Comparison of ENCODE assay signal across 18 cellular contexts in genomic region chr22:23778576-23778900, GRCh38. TPM values are rescaled to one million over a fixed set of nuclear protein-coding genes. Genes with fewer than 3 reads are reported as not detected.
DNase-seq lines count a peak whose midpoint lies in the region; TF ChIP-seq lines count a peak whose summit lies in the region.
"Had no signal": no experiment of that assay in that cellular context is flagged by ENCODE, and none has a peak within 500 bp of the region (broad histone marks: within the 10 kb centered on the region; RNA-seq: fewer than 3 reads in every experiment).

No MANE protein-coding gene starts in this region.

- no peak overlapping the region for H2BK15ac ChIP-seq in mesenchymal stem cell (ENCODE audit: low read depth, poor library complexity, severe bottlenecking)

- intact Hi-C loops in sigmoid colon (cut with DNase I) = no loop called here

- TF ChIP-seq POLR2A in sigmoid colon (IDR thresholded peaks at IDR 0.05) = no peak

- H3K9me2 ChIP-seq in hepatocyte (replicated peaks; ENCODE audit: insufficient read depth) = no peaks in the 10 kb centered on the region

- TF ChIP-seq EP300 in sigmoid colon (IDR thresholded peaks at IDR 0.05) = no peak

- H3K36me3 ChIP-seq in HUES6 (ENCODE audit: control insufficient read depth, insufficient read depth, low read length) = no peaks in the 10 kb centered on the region
- H3K36me3 ChIP-seq in hepatocyte (replicated peaks; ENCODE audit: insufficient read depth, low read depth) = no peaks in the 10 kb centered on the region
- peaks cover 0 to 15% of the 10 kb centered on the region in 2 experiments for H3K36me3 ChIP-seq in mesenchymal stem cell (ENCODE audit: control insufficient read depth in 1 of 2, insufficient read depth in 2 of 2, low read depth in 1 of 2, low read length in 2 of 2)
- no peaks in the 10 kb centered on the region for H3K36me3 ChIP-seq in sigmoid colon

- no peak overlapping the region for H3K27ac ChIP-seq in HUES6 (ENCODE audit: low read depth, low read length)
- H3K27ac ChIP-seq in hepatocyte = no peak overlapping the region
- no peak overlapping the region for H3K27ac ChIP-seq in mesenchymal stem cell (ENCODE audit: low read length, poor library complexity, severe bottlenecking)
- peak overlapping the region in 3 of 4 donors; percentile 70 to 76 (median 72) for H3K27ac ChIP-seq in sigmoid colon
- H3K27ac ChIP-seq: HL-60 had no signal

- H3K9ac ChIP-seq in HUES6 (ENCODE audit: low read length) (peak overlapping the region; percentile 35), mesenchymal stem cell (ENCODE audit: low read length) (no peak overlapping the region)

- no peaks in the 10 kb centered on the region for H4K20me1 ChIP-seq in hepatocyte (ENCODE audit: insufficient read depth, poor library complexity, severe bottlenecking)

- H2AFZ ChIP-seq in hepatocyte (no peak overlapping the region), mesenchymal stem cell (ENCODE audit: low read depth, low read length) (no peak overlapping the region)

- H3K9me3 ChIP-seq in HUES6 (ENCODE audit: control insufficient read depth, insufficient read depth, low read depth, low read length) (no peaks in the 10 kb centered on the region), hepatocyte (ENCODE audit: low read depth) (no peaks in the 10 kb centered on the region), mesenchymal stem cell (ENCODE audit: control insufficient read depth, low read length) (no peaks in the 10 kb centered on the region), sigmoid colon (no peaks in the 10 kb centered on the region)

- TF ChIP-seq CTCF in hepatocyte (IDR thresholded peaks at IDR 0.05; ENCODE audit: poor library complexity) (no peak), sigmoid colon (IDR thresholded peaks at IDR 0.05) (no peak)

- 78% methylated on average over 3 of the region's 3 CpGs for WGBS in hepatocyte (ENCODE audit: low lambda C conversion rate, missing lambda C conversion rate)
- WGBS in mesenchymal stem cell = 75% methylated on average over 3 of the region's 3 CpGs
- 81 to 86% methylated on average over 3 of the region's 3 CpGs for WGBS in sigmoid colon, 2 donors

- no peak overlapping the region for H3K14ac ChIP-seq in mesenchymal stem cell (ENCODE audit: low read length in 2 of 2)

- DNase-seq in hepatocyte (ENCODE audit: low spot score) (peak; percentile 44), mesenchymal stem cell (no peak), sigmoid colon (no peak), DMS79 treated with DMSO at 0.1 percent for 48 hours (lab: John Stamatoyannopoulos, UW) (no peak), NCI-H1436 (lab: John Stamatoyannopoulos, UW) (no peak), SKM-1 treated with dmso at 0.1 percent for 144 hours (lab: John Stamatoyannopoulos, UW; ENCODE audit: unreplicated experiment) (no peak), NCI-H524 (lab: John Stamatoyannopoulos, UW) (no peak)
- DNase-seq: ACHN; C1 segment of cervical spinal cord; Calu3; CD4-positive, alpha-beta T cell; DMS 273 treated with DMSO at 0.1 percent for 48 hours; DND-41; GDM1 had no signal

- H3K4me1 ChIP-seq in HUES6 (ENCODE audit: control insufficient read depth, insufficient read depth, low read length) = peaks cover 12% of the 10 kb centered on the region; the same call in 1 of the 2 replicates
- H3K4me1 ChIP-seq in hepatocyte (ENCODE audit: insufficient read depth) = peaks cover 37% of the 10 kb centered on the region
- peaks cover 40% of the 10 kb centered on the region for H3K4me1 ChIP-seq in mesenchymal stem cell (ENCODE audit: control insufficient read depth, insufficient read depth, low read depth, low read length)
- H3K4me1 ChIP-seq in sigmoid colon = peaks cover 0 to 32% (median 29%) of the 10 kb centered on the region in 4 donors

- peaks cover 4% of the 10 kb centered on the region for H3K79me2 ChIP-seq in hepatocyte

- H3K4ac ChIP-seq in mesenchymal stem cell (ENCODE audit: low read depth in 1 of 2, low read length in 2 of 2) = no peak overlapping the region

- H3K27me3 ChIP-seq in HUES6 (ENCODE audit: control insufficient read depth, insufficient read depth, low read length) = peaks cover 22% of the 10 kb centered on the region
- H3K27me3 ChIP-seq in hepatocyte = no peaks in the 10 kb centered on the region
- H3K27me3 ChIP-seq in mesenchymal stem cell (ENCODE audit: control insufficient read depth in 1 of 2, insufficient read depth in 1 of 2, low read length in 2 of 2) = peaks cover 0 to 4% of the 10 kb centered on the region in 2 experiments
- H3K27me3 ChIP-seq in sigmoid colon = no peaks in the 10 kb centered on the region

- no peaks in the 10 kb centered on the region for H3K79me1 ChIP-seq in mesenchymal stem cell (replicated peaks; ENCODE audit: low read length, poor library complexity, severe bottlenecking)

- peak overlapping the region; percentile 13 for H2AK5ac ChIP-seq in mesenchymal stem cell (ENCODE audit: low read length, severe bottlenecking)

- peak overlapping the region in 1 of 2 experiments; percentile 59 for H3K18ac ChIP-seq in mesenchymal stem cell (ENCODE audit: low read depth in 1 of 2, low read length in 2 of 2)

- no peak overlapping the region for H2BK120ac ChIP-seq in mesenchymal stem cell (ENCODE audit: low read depth, low read length)

- H2BK5ac ChIP-seq in mesenchymal stem cell (ENCODE audit: low read depth, low read length, poor library complexity, severe bottlenecking) = no peak overlapping the region

- no peak overlapping the region for H3K4me3 ChIP-seq in HUES6 (ENCODE audit: low read depth, low read length)
- no peak overlapping the region for H3K4me3 ChIP-seq in hepatocyte
- H3K4me3 ChIP-seq in mesenchymal stem cell (ENCODE audit: insufficient read depth in 1 of 2, low read depth in 1 of 2, low read length in 2 of 2) = no peak overlapping the region
- H3K4me3 ChIP-seq in sigmoid colon = no peak overlapping the region

- no peak overlapping the region for H3K4me2 ChIP-seq in hepatocyte
- H3K4me2 ChIP-seq in mesenchymal stem cell (ENCODE audit: low read length, poor library complexity, severe bottlenecking) = no peak overlapping the region

- no peak overlapping the region for H3K23ac ChIP-seq in mesenchymal stem cell (ENCODE audit: low read length in 2 of 2)

- H4K8ac ChIP-seq in mesenchymal stem cell (ENCODE audit: low read length) = no peak overlapping the region

- no peak overlapping the region for H4K91ac ChIP-seq in mesenchymal stem cell (ENCODE audit: low read length)

- H2BK12ac ChIP-seq in mesenchymal stem cell (ENCODE audit: low read length in 2 of 2) = peak overlapping the region in 1 of 2 experiments; percentile 58

RNA-seq across cellular contexts. Expression of gene MMP11, which starts 5.9 kb away (rescaled TPM):
- total RNA-seq in hepatocyte = 27.9 and 36.2 TPM in 2 replicates
- 22.8 and 25.2 TPM in 2 replicates for polyA plus RNA-seq in hepatocyte
- 24.7 TPM for polyA plus RNA-seq in mesenchymal stem cell (2013, experiment 1 of 2)
- polyA plus RNA-seq in mesenchymal stem cell (2013, experiment 2 of 2) = 25.1 TPM
- total RNA-seq in sigmoid colon = 1 to 10 TPM; 4.6 to 9.9 (median 8.6) TPM
- polyA plus RNA-seq in sigmoid colon = 1 to 10 TPM in 1 of 3 donors, under 1 TPM in 1, not detected in 1; 0.60 to 4.4 TPM

RNA-seq across cellular contexts. Expression of gene SMARCB1, which starts 8.2 kb away (rescaled TPM):
- total RNA-seq in hepatocyte (84.3 and 88.2 TPM in 2 replicates), sigmoid colon (10 to 100 TPM; 25.0 to 85.7 (median 45.5) TPM)
- polyA plus RNA-seq in hepatocyte (103 and 120 TPM in 2 replicates), sigmoid colon (10 to 100 TPM; 39.0 to 70.8 (median 43.9) TPM)
- polyA plus RNA-seq in mesenchymal stem cell (2013, experiment 1 of 2) = 68.2 TPM
- 67.4 TPM for polyA plus RNA-seq in mesenchymal stem cell (2013, experiment 2 of 2)

RNA-seq across cellular contexts. Expression of gene CHCHD10, which starts 10.8 kb away (rescaled TPM):
- total RNA-seq in hepatocyte = 4.0 and 36.5 TPM in 2 replicates
- 53.0 and 68.1 TPM in 2 replicates for polyA plus RNA-seq in hepatocyte
- 425 TPM for polyA plus RNA-seq in mesenchymal stem cell (2013, experiment 1 of 2)
- 448 TPM for polyA plus RNA-seq in mesenchymal stem cell (2013, experiment 2 of 2)
- 10 to 100 TPM in 3 of 4 donors, 1 to 10 TPM in 1; 5.7 to 51.5 (median 29.1) TPM for total RNA-seq in sigmoid colon
- polyA plus RNA-seq in sigmoid colon = 100 to 1,000 TPM; 272 to 336 (median 286) TPM

RNA-seq across cellular contexts. Expression of gene C22orf15, which starts 15.7 kb away (rescaled TPM):
- total RNA-seq in hepatocyte (not detected in 2 replicates), sigmoid colon (under 1 TPM in 1 of 4 donors, not detected in 3; 0.36 TPM)
- polyA plus RNA-seq in hepatocyte (0.35 and 0.37 TPM in 2 replicates), sigmoid colon (under 1 TPM in 1 of 3 donors, not detected in 2; 0.45 TPM)
- polyA plus RNA-seq in mesenchymal stem cell (2013, experiment 1 of 2) = 0.15 TPM
- polyA plus RNA-seq in mesenchymal stem cell (2013, experiment 2 of 2) = 0.26 TPM
- total RNA-seq: Calu3 had no signal
- polyA plus RNA-seq: IgD-negative memory B cell had no signal

RNA-seq across cellular contexts. Expression of gene VPREB3, which starts 24.3 kb away (rescaled TPM):
- total RNA-seq in hepatocyte = not detected in 2 replicates
- polyA plus RNA-seq in hepatocyte = not detected in 2 replicates
- 0.68 TPM for polyA plus RNA-seq in mesenchymal stem cell (2013, experiment 1 of 2)
- 0.52 TPM for polyA plus RNA-seq in mesenchymal stem cell (2013, experiment 2 of 2)
- total RNA-seq in sigmoid colon = not detected
- polyA plus RNA-seq in sigmoid colon = 10 to 100 TPM in 1 of 3 donors, 1 to 10 TPM in 1, not detected in 1; 2.4 to 65.9 TPM
- total RNA-seq: A172; Calu3; CD4-positive, alpha-beta T cell had no signal

Comparison
In these comparisons a context has a peak if more than half of its experiments do, and no peak if none do; other contexts are left out.
1. H3K27ac ChIP-seq: peak in sigmoid colon (3 of 4); none in HUES6 (single experiment), hepatocyte (single experiment) and mesenchymal stem cell (single experiment).